1 cellular context compared by ENCODE assay signal in genomic region chr6:44074383-44075136, GRCh38.
TF ChIP-seq lines count a peak whose summit lies in the region.

No MANE protein-coding gene starts in this region.

TF ChIP-seq in HepG2, 621 proteins besides CTCF, POLR2A, EP300 and RAD21 (continued from another document and continues in another):
- TF ChIP-seq ZFP91 (CRISPR knock-in tag; IDR thresholded peaks at IDR 0.05; ENCODE audit: borderline replicate concordance) = peak; percentile 82
- TF ChIP-seq ZSCAN29 (CRISPR knock-in tag; conservative IDR thresholded peaks at IDR 0.05) = 0 out of 2 replicates have a peak, but pooled peaks have one; percentile 54
- no peak for TF ChIP-seq FOXA1 (IDR thresholded peaks at IDR 0.05)
- no peak for TF ChIP-seq FOXA1 (CRISPR knock-in tag; IDR thresholded peaks at IDR 0.05)
- peak; percentile 72 for TF ChIP-seq POLR2G (IDR thresholded peaks at IDR 0.05; ENCODE audit: low read depth, low read length)
- TF ChIP-seq ZNF567 (CRISPR knock-in tag; IDR thresholded peaks at IDR 0.05; ENCODE audit: borderline replicate concordance) = peak; percentile 2; the same call in 1 of the 2 replicates
- no peak for TF ChIP-seq JARID2 (CRISPR knock-in tag; IDR thresholded peaks at IDR 0.05; ENCODE audit: insufficient replicate concordance)
- 0 out of 2 replicates have a peak, but pooled peaks have one; percentile 58 for TF ChIP-seq KIAA2018 (CRISPR knock-in tag; IDR thresholded peaks at IDR 0.05; ENCODE audit: borderline replicate concordance)
- peak; percentile 74; the same call in 1 of the 2 replicates for TF ChIP-seq ELF1 (CRISPR knock-in tag; IDR thresholded peaks at IDR 0.05)
- no peak for TF ChIP-seq EZH2 (conservative IDR thresholded peaks at IDR 0.05; ENCODE audit: low read depth, low read length)
- peak; percentile 58; the same call in 1 of the 2 replicates for TF ChIP-seq MYC (CRISPR knock-in tag; IDR thresholded peaks at IDR 0.05; ENCODE audit: borderline replicate concordance)
- TF ChIP-seq IKZF5 (CRISPR knock-in tag; IDR thresholded peaks at IDR 0.05) = peak; percentile 69; the same call in 1 of the 2 replicates
- TF ChIP-seq ETS1 (CRISPR knock-in tag; IDR thresholded peaks at IDR 0.05) = peak; percentile 87; the same call in 1 of the 2 replicates
- TF ChIP-seq HNF1A (IDR thresholded peaks at IDR 0.05; ENCODE audit: low read depth) = no peak
- peak; percentile 17; the same call in 1 of the 2 replicates for TF ChIP-seq HNF1A (CRISPR knock-in tag; IDR thresholded peaks at IDR 0.05; ENCODE audit: borderline replicate concordance)
- TF ChIP-seq ZNF232 (CRISPR knock-in tag; IDR thresholded peaks at IDR 0.05; ENCODE audit: borderline replicate concordance) = peak; percentile 79; the same call in 1 of the 2 replicates
- TF ChIP-seq TFDP1 (CRISPR knock-in tag; IDR thresholded peaks at IDR 0.05; ENCODE audit: borderline replicate concordance) = peak; percentile 66; the same call in 1 of the 2 replicates
- no peak for TF ChIP-seq IKZF4 (CRISPR knock-in tag; IDR thresholded peaks at IDR 0.05; ENCODE audit: borderline replicate concordance, low read depth, not compliant biosample characterization)
- peak; percentile 97 for TF ChIP-seq ZBTB7B (CRISPR knock-in tag; IDR thresholded peaks at IDR 0.05)
- peak; percentile 80; the same call in 1 of the 2 replicates for TF ChIP-seq ZNF256 (CRISPR knock-in tag; conservative IDR thresholded peaks at IDR 0.05)
- TF ChIP-seq RBFOX2 (IDR thresholded peaks at IDR 0.05; ENCODE audit: low read depth, low read length) = peak; percentile 66
- TF ChIP-seq KDM6A (CRISPR knock-in tag; IDR thresholded peaks at IDR 0.05; ENCODE audit: low read depth) = no peak
- TF ChIP-seq ZNF343 (CRISPR knock-in tag; IDR thresholded peaks at IDR 0.05) = 0 out of 2 replicates have a peak, but pooled peaks have one; percentile 62
- TF ChIP-seq ZFY (CRISPR knock-in tag; IDR thresholded peaks at IDR 0.05) = peak; percentile 7; the same call in 1 of the 2 replicates
- peak; percentile 80; the same call in 1 of the 2 replicates for TF ChIP-seq ZNF782 (CRISPR knock-in tag; IDR thresholded peaks at IDR 0.05; ENCODE audit: borderline replicate concordance)
- TF ChIP-seq HBP1 (CRISPR knock-in tag; IDR thresholded peaks at IDR 0.05; ENCODE audit: low read depth) = peak; percentile 34; the same call in 1 of the 2 replicates
- TF ChIP-seq ZNF674 (CRISPR knock-in tag; IDR thresholded peaks at IDR 0.05; ENCODE audit: low read depth) = 0 out of 2 replicates have a peak, but pooled peaks have one; percentile 56
- no peak for TF ChIP-seq ZNF367 (CRISPR knock-in tag; IDR thresholded peaks at IDR 0.05; ENCODE audit: borderline replicate concordance)
- TF ChIP-seq RAD51 (IDR thresholded peaks at IDR 0.05; ENCODE audit: borderline replicate concordance) = no peak
- 0 out of 2 replicates have a peak, but pooled peaks have one; percentile 29 for TF ChIP-seq ZNF557 (CRISPR knock-in tag; IDR thresholded peaks at IDR 0.05)
- TF ChIP-seq E2F1 (CRISPR knock-in tag; IDR thresholded peaks at IDR 0.05) = peak; percentile 31; the same call in 1 of the 2 replicates
- no peak for TF ChIP-seq GFI1 (CRISPR knock-in tag; IDR thresholded peaks at IDR 0.05; ENCODE audit: borderline replicate concordance)
- peak; percentile 89 for TF ChIP-seq STAG1 (CRISPR knock-in tag; IDR thresholded peaks at IDR 0.05)
- no peak for TF ChIP-seq SETDB1 (CRISPR knock-in tag; IDR thresholded peaks at IDR 0.05; ENCODE audit: borderline replicate concordance)
- peak; percentile 47; the same call in 1 of the 2 replicates for TF ChIP-seq ZSCAN21 (CRISPR knock-in tag; IDR thresholded peaks at IDR 0.05; ENCODE audit: borderline replicate concordance)
- peak; percentile 66; the same call in 1 of the 2 replicates for TF ChIP-seq ARHGAP35 (CRISPR knock-in tag; IDR thresholded peaks at IDR 0.05; ENCODE audit: borderline replicate concordance)
- TF ChIP-seq IRF2 (CRISPR knock-in tag; IDR thresholded peaks at IDR 0.05) = peak; percentile 80
